Comparison of ENCODE assay signal across 22 cellular contexts in genomic region chr14:78721756-78722455, GRCh38.
DNase-seq lines count a peak whose midpoint lies in the region; ATAC-seq, FAIRE-seq and TF ChIP-seq lines count a peak whose summit lies in the region.
"Had no signal": no experiment of that assay in that cellular context is flagged by ENCODE, and none has a peak within 500 bp of the region (broad histone marks: within the 10 kb centered on the region; RNA-seq: fewer than 3 reads in every experiment).

No MANE protein-coding gene starts in this region.

- H3K4me2 ChIP-seq in MM.1S (ENCODE audit: low read depth, low read length) = peak overlapping the region; percentile 76

- H2AFZ ChIP-seq in MM.1S (ENCODE audit: low read length) = 0 out of 2 replicates have a peak overlapping the region, but pooled peaks have one; percentile 23

- H3K4me1 ChIP-seq in MM.1S (ENCODE audit: low read length) = peaks cover 61% of the 10 kb centered on the region
- H3K4me1 ChIP-seq in gastrocnemius medialis = no peaks in the 10 kb centered on the region
- H3K4me1 ChIP-seq: left ventricle myocardium inferior had no signal

- ATAC-seq in gastrocnemius medialis = no peak
- ATAC-seq: HCT116; HepG2; stimulated activated effector memory CD8-positive, alpha-beta T cell treated with anti-CD3 and anti-CD28 coated beads, Interleukin-12 subunit alpha, Interleukin-12 subunit beta, amount 100 ng/mL, for 72 hours had no signal

- H3F3A ChIP-seq in MM.1S (ENCODE audit: insufficient read depth, low read length) = peaks cover 28% of the 10 kb centered on the region

- H3K9me3 ChIP-seq in MM.1S (replicated peaks; ENCODE audit: insufficient read depth, low read length) (no peaks in the 10 kb centered on the region), WERI-Rb-1 (ENCODE audit: severe bottlenecking) (no peaks in the 10 kb centered on the region), gastrocnemius medialis (no peaks in the 10 kb centered on the region)
- H3K9me3 ChIP-seq: left ventricle myocardium inferior, thoracic aorta had no signal

- H3K4me3 ChIP-seq in MM.1S (ENCODE audit: low read length) (peak overlapping the region; percentile 41; the same call in 1 of the 2 replicates), WERI-Rb-1 (ENCODE audit: low read depth, low read length) (no peak overlapping the region), gastrocnemius medialis (no peak overlapping the region)
- H3K4me3 ChIP-seq: left ventricle myocardium inferior, thoracic aorta had no signal

- H3K27ac ChIP-seq in MM.1S (ENCODE audit: low read length) (peak overlapping the region; percentile 100), WERI-Rb-1 (peak overlapping the region; percentile 26; the same call in 1 of the 2 replicates), gastrocnemius medialis (no peak overlapping the region)
- H3K27ac ChIP-seq: left ventricle myocardium inferior, thoracic aorta had no signal

- H3K79me2 ChIP-seq in MM.1S (ENCODE audit: low read length) = no peaks in the 10 kb centered on the region

- in situ Hi-C loops in gastrocnemius medialis (cut with MboI; ENCODE audit: low sequenced_read_pairs in 4 of 4) = no loop called here

- FAIRE-seq in D721Med (lab: Jason Lieb, UNC) = peak; percentile 90
- FAIRE-seq: HepG2 had no signal

- DNase-seq in D721Med (ENCODE audit: insufficient read length, low spot score) (no peak), MM.1S (peak; percentile 89), NCI-H2107 (lab: John Stamatoyannopoulos, UW) (peak; percentile 51), WERI-Rb-1 (peak; percentile 28), SHP77 treated with DMSO at 0.1 percent for 48 hours (lab: John Stamatoyannopoulos, UW) (no peak), T1000 (lab: John Stamatoyannopoulos, UW) (no peak), AG08396 (ENCODE audit: low spot score) (no peak), gastrocnemius medialis (no peak)
- DNase-seq: ACHN; activated CD4-positive, alpha-beta T cell treated with anti-CD3 and anti-CD28 coated beads for 1 hour; activated naive CD4-positive, alpha-beta T cell treated with anti-CD3 and anti-CD28 coated beads, Interleukin-2, amount 50 U/mL, for 16 hours; activated T-cell treated with anti-CD3 and anti-CD28 coated beads, Interleukin-2, amount 50 U/mL, for 48 hours; anterior cingulate cortex; caudate nucleus; CD4-positive, CD25-positive, alpha-beta regulatory T cell; left ventricle myocardium inferior; NCI-H2171; posterior cingulate gyrus had no signal

- no peaks in the 10 kb centered on the region for H3K9me2 ChIP-seq in MM.1S (replicated peaks; ENCODE audit: insufficient read depth, low read length)

- TF ChIP-seq POLR2A in gastrocnemius medialis (IDR thresholded peaks at IDR 0.05) = no peak

- intact Hi-C loops in gastrocnemius medialis (cut with DNase I; ENCODE audit: low total_unique reads) = no loop called here

- H3K36me3 ChIP-seq in MM.1S (replicated peaks; ENCODE audit: insufficient read depth, low read length) = no peaks in the 10 kb centered on the region
- H3K36me3 ChIP-seq in WERI-Rb-1 = no peaks in the 10 kb centered on the region
- H3K36me3 ChIP-seq in gastrocnemius medialis = no peaks in the 10 kb centered on the region
- H3K36me3 ChIP-seq: left ventricle myocardium inferior, thoracic aorta had no signal

- no peaks in the 10 kb centered on the region for H4K20me1 ChIP-seq in MM.1S (ENCODE audit: insufficient read depth, low read length)

- H3K27me3 ChIP-seq in MM.1S (replicated peaks; ENCODE audit: insufficient read depth, low read length) (no peaks in the 10 kb centered on the region), WERI-Rb-1 (ENCODE audit: insufficient read depth, low read depth, severe bottlenecking) (no peaks in the 10 kb centered on the region), gastrocnemius medialis (no peaks in the 10 kb centered on the region)

- TF ChIP-seq CTCF in D721Med (IDR thresholded peaks at IDR 0.05; ENCODE audit: insufficient read depth, missing control alignments) = no peak
- no peak for TF ChIP-seq CTCF in MM.1S (IDR thresholded peaks at IDR 0.05; ENCODE audit: low read length)
- TF ChIP-seq CTCF in WERI-Rb-1 (IDR thresholded peaks at IDR 0.05; ENCODE audit: low read depth, low read length) = no peak
- TF ChIP-seq CTCF in gastrocnemius medialis (IDR thresholded peaks at IDR 0.05 in 4 of 5, conservative IDR thresholded peaks at IDR 0.05 in 1 of 5) = no peak

- H3K9ac ChIP-seq in MM.1S (ENCODE audit: low read length) = peak overlapping the region; percentile 84

Comparison
In these comparisons a context has a peak if more than half of its experiments do, and no peak if none do; other contexts are left out.
1. DNase-seq: peak in MM.1S (single experiment), NCI-H2107 (single experiment) and WERI-Rb-1 (single experiment); none in D721Med (single experiment), SHP77 treated with DMSO at 0.1 percent for 48 hours (single experiment), T1000 (single experiment), AG08396 (single experiment) and gastrocnemius medialis (0 of 2).
2. H3K27ac ChIP-seq: peak in MM.1S (single experiment) and WERI-Rb-1 (single experiment); none in gastrocnemius medialis (0 of 4).